Comparison of ENCODE assay signal across 11 cellular contexts in genomic region chr2:38610851-38611801, GRCh38. TPM values are rescaled to one million over a fixed set of nuclear protein-coding genes. Genes with fewer than 3 reads are reported as not detected.
A peak's percentile ranks its signal among the peaks of the same experiment; 100 is the strongest.
DNase-seq lines count a peak whose midpoint lies in the region; ATAC-seq and TF ChIP-seq lines count a peak whose summit lies in the region.
"Had no signal": no experiment of that assay in that cellular context is flagged by ENCODE, and none has a peak within 500 bp of the region (broad histone marks: within the 10 kb centered on the region; RNA-seq: fewer than 3 reads in every experiment).

No MANE protein-coding gene starts in this region.

- CTCF ChIA-PET in activated CD4-positive, alpha-beta T cell treated with anti-CD3 and anti-CD28 coated beads, Interleukin-2, amount 10 ng/mL, durations not matched to agents 7 days and 5 days (lab: Charles Lee), result interaction anchor here (0.6 to 8.1 kb wide), 9 partner anchors 7 to 120 kb away, joined by 3 to 61 read pairs (median 4); partner anchors contain the start of gene HNRNPLL

- no peaks in the 10 kb centered on the region for H3K9me3 ChIP-seq in T-helper 17 cell (ENCODE audit: control insufficient read depth, low read length, poor library complexity, severe bottlenecking)
- H3K9me3 ChIP-seq in tibial artery, result no peaks in the 10 kb centered on the region

- H3K36me3 ChIP-seq in tibial artery, result no peaks in the 10 kb centered on the region

- POLR2A ChIA-PET in activated CD4-positive, alpha-beta T cell treated with anti-CD3 and anti-CD28 coated beads, Interleukin-2, amount 10 ng/mL, durations not matched to agents 7 days and 5 days (lab: Charles Lee), result interaction anchor here (1.4 kb wide), 1 partner anchor 56 kb away, joined by 3 read pairs; no protein-coding TSS in a partner anchor

- peaks cover 38% of the 10 kb centered on the region for H3K4me1 Mint-ChIP-seq in activated CD4-positive, alpha-beta T cell treated with anti-CD3 and anti-CD28 coated beads, Interleukin-2, amount 10 ng/mL, durations not matched to agents 7 days and 5 days
- H3K4me1 Mint-ChIP-seq in T-helper 17 cell, result peaks cover 25% of the 10 kb centered on the region

- H3K27me3 Mint-ChIP-seq in activated CD4-positive, alpha-beta T cell treated with anti-CD3 and anti-CD28 coated beads, Interleukin-2, amount 10 ng/mL, durations not matched to agents 7 days and 5 days, result no peaks in the 10 kb centered on the region
- H3K27me3 Mint-ChIP-seq in T-helper 17 cell, result peaks cover 2% of the 10 kb centered on the region
- H3K27me3 Mint-ChIP-seq: activated naive CD8-positive, alpha-beta T cell had no signal

- peak; percentile 38 for ATAC-seq in HG02943 (IDR thresholded peaks at IDR 0.05; ENCODE audit: low read depth, unreplicated experiment)
- ATAC-seq in T-helper 17 cell, result peak; percentile 39
- ATAC-seq in omental fat pad (ENCODE audit: low FRiP score), result no peak

- DNase-seq in activated CD4-positive, alpha-beta T cell treated with anti-CD3 and anti-CD28 coated beads for 48 hours, result peak; percentile 55
- no peak for DNase-seq in activated CD4-positive, alpha-beta T cell treated with anti-CD3 and anti-CD28 coated beads, Interleukin-2, amount 10 ng/mL, durations not matched to agents 7 days and 5 days
- DNase-seq in T-helper 17 cell (no peak), renal cortical epithelial cell (ENCODE audit: low read depth) (peak; percentile 64), GF-D8 (lab: John Stamatoyannopoulos, UW) (no peak), omental fat pad (ENCODE audit: low spot score) (no peak), tibial artery (no peak)

- intact Hi-C loops in tibial artery (cut with DNase I; ENCODE audit: low total_unique reads), result no loop called here

- no peak overlapping the region for H3K4me3 ChIP-seq in tibial artery

- H3K36me3 Mint-ChIP-seq in activated CD4-positive, alpha-beta T cell treated with anti-CD3 and anti-CD28 coated beads, Interleukin-2, amount 10 ng/mL, durations not matched to agents 7 days and 5 days (ENCODE audit: low read depth), result no peaks in the 10 kb centered on the region
- H3K36me3 Mint-ChIP-seq in T-helper 17 cell (ENCODE audit: low read depth), result peaks cover 2% of the 10 kb centered on the region
- H3K36me3 Mint-ChIP-seq: activated naive CD8-positive, alpha-beta T cell had no signal

- no peaks in the 10 kb centered on the region for H3K9me3 Mint-ChIP-seq in activated CD4-positive, alpha-beta T cell treated with anti-CD3 and anti-CD28 coated beads, Interleukin-2, amount 10 ng/mL, durations not matched to agents 7 days and 5 days

- H3K27me3 ChIP-seq in tibial artery, result no peaks in the 10 kb centered on the region

- H3K4me3 Mint-ChIP-seq in activated CD4-positive, alpha-beta T cell treated with anti-CD3 and anti-CD28 coated beads, Interleukin-2, amount 10 ng/mL, durations not matched to agents 7 days and 5 days, result no peak overlapping the region
- peak overlapping the region; percentile 43 for H3K4me3 Mint-ChIP-seq in T-helper 17 cell
- H3K4me3 Mint-ChIP-seq: activated naive CD8-positive, alpha-beta T cell; IgD-negative memory B cell; neural crest cell had no signal

- H3K4me1 ChIP-seq in tibial artery, result peaks cover 0 to 15% (median 3%) of the 10 kb centered on the region in 4 donors

- no peak overlapping the region for H3K27ac ChIP-seq in tibial artery

- TF ChIP-seq CTCF in omental fat pad (IDR thresholded peaks at IDR 0.05), result no peak
- no peak for TF ChIP-seq CTCF in tibial artery (IDR thresholded peaks at IDR 0.05)

- no peak overlapping the region for H3K27ac Mint-ChIP-seq in activated CD4-positive, alpha-beta T cell treated with anti-CD3 and anti-CD28 coated beads, Interleukin-2, amount 10 ng/mL, durations not matched to agents 7 days and 5 days
- H3K27ac Mint-ChIP-seq in T-helper 17 cell, result peak overlapping the region; percentile 39
- H3K27ac Mint-ChIP-seq: activated naive CD8-positive, alpha-beta T cell; IgD-negative memory B cell had no signal

RNA-seq across cellular contexts. Expression of gene HNRNPLL, which starts 8.4 kb away (rescaled TPM):
- total RNA-seq in activated CD4-positive, alpha-beta T cell treated with anti-CD3 and anti-CD28 coated beads, Interleukin-2, amount 10 ng/mL, durations not matched to agents 7 days and 5 days, result 10 to 100 TPM; 54.2 to 55.8 TPM
- 10 to 100 TPM; 81.5 to 91.5 TPM for total RNA-seq in T-helper 17 cell
- 18.9 and 28.0 TPM in 2 replicates for total RNA-seq in renal cortical epithelial cell
- total RNA-seq in omental fat pad, result 10 to 100 TPM; 32.3 to 41.6 (median 36.4) TPM

RNA-seq across cellular contexts. Expression of gene GALM, which starts 54.8 kb away (rescaled TPM):
- 10 to 100 TPM; 39.7 to 41.1 TPM for total RNA-seq in activated CD4-positive, alpha-beta T cell treated with anti-CD3 and anti-CD28 coated beads, Interleukin-2, amount 10 ng/mL, durations not matched to agents 7 days and 5 days
- total RNA-seq in T-helper 17 cell (10 to 100 TPM; 18.5 to 28.3 TPM), renal cortical epithelial cell (3.1 and 10.5 TPM in 2 replicates), omental fat pad (10 to 100 TPM in 3 of 4 donors, 1 to 10 TPM in 1; 9.7 to 29.3 (median 25.7) TPM)

Comparison
In these comparisons a context has a peak if more than half of its experiments do, and no peak if none do; other contexts are left out.
1. DNase-seq: peak in activated CD4-positive, alpha-beta T cell treated with anti-CD3 and anti-CD28 coated beads for 48 hours (single experiment) and renal cortical epithelial cell (single experiment); none in activated CD4-positive, alpha-beta T cell treated with anti-CD3 and anti-CD28 coated beads, Interleukin-2, amount 10 ng/mL, durations not matched to agents 7 days and 5 days (single experiment), T-helper 17 cell (0 of 3), GF-D8 (single experiment), omental fat pad (single experiment) and tibial artery (0 of 2).